14 cellular contexts compared by ENCODE assay signal in the genomic region with DNA sequence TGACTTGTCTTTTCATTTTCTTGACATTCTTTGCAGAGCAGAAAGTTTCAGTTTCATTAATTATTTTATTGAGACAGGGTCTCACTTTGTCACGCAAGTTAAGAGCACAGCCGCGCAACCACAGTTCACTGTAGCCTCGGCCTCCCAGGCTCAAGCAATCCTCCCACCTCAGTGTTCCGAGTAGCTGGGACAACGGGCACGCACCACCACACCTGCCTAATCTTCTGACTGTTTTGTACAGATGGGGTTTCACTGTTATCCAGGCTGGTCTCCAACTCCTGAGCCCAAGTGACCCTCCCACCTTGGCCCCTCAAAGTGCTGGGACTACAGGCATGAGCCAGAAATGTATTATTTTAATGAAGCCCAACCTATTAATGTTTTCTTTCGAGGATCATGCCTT. TPM values are rescaled to one million over a fixed set of nuclear protein-coding genes. Genes with fewer than 3 reads are reported as not detected.
"Had no signal": no experiment of that assay in that cellular context is flagged by ENCODE, and none has a peak within 500 bp of the region (broad histone marks: within the 10 kb centered on the region; RNA-seq: fewer than 3 reads in every experiment).

No MANE protein-coding gene starts in this region.

- ATAC-seq: activated CD8-positive, alpha-beta T cell treated with anti-CD3 and anti-CD28 coated beads, Interleukin-2, amount 10 ng/mL, durations not matched to agents 7 days and 5 days; left lung; stimulated activated naive CD8-positive, alpha-beta T cell treated with anti-CD3 and anti-CD28 coated beads, Interleukin-15, amount 100 ng/mL, for 72 hours had no signal

- H3K27ac Mint-ChIP-seq: activated CD8-positive, alpha-beta T cell treated with anti-CD3 and anti-CD28 coated beads, Interleukin-2, amount 10 ng/mL, durations not matched to agents 7 days and 5 days; activated naive CD4-positive, alpha-beta T cell treated with anti-CD3 and anti-CD28 coated beads for 36 hours; stimulated activated naive CD8-positive, alpha-beta T cell treated with anti-CD3 and anti-CD28 coated beads, Interleukin-15, amount 100 ng/mL, for 72 hours had no signal

- H3K27ac ChIP-seq: SJSA1 had no signal

- H3K9me3 ChIP-seq: left lung, SJSA1, tibial nerve had no signal

- H3K9me3 Mint-ChIP-seq: activated naive CD4-positive, alpha-beta T cell treated with anti-CD3 and anti-CD28 coated beads for 36 hours; stimulated activated naive CD8-positive, alpha-beta T cell treated with anti-CD3 and anti-CD28 coated beads, Interleukin-15, amount 100 ng/mL, for 72 hours had no signal

- DNase-seq: activated CD4-positive, alpha-beta T cell treated with anti-CD3 and anti-CD28 coated beads for 4 hours; activated CD8-positive, alpha-beta T cell treated with anti-CD3 and anti-CD28 coated beads, Interleukin-2, amount 10 ng/mL, durations not matched to agents 7 days and 5 days; activated naive CD4-positive, alpha-beta T cell treated with anti-CD3 and anti-CD28 coated beads for 36 hours; cerebellar nuclear complex; left lung; mesendoderm; retina; stimulated activated CD4-positive, alpha-beta T cell treated with anti-CD3 and anti-CD28 coated beads, Interleukin-4, amount 100 ng/mL, for 4 hours; stimulated activated naive CD8-positive, alpha-beta T cell treated with anti-CD3 and anti-CD28 coated beads, Interleukin-15, amount 100 ng/mL, for 72 hours; SW 1271 had no signal

- H3K4me3 Mint-ChIP-seq: activated CD8-positive, alpha-beta T cell treated with anti-CD3 and anti-CD28 coated beads, Interleukin-2, amount 10 ng/mL, durations not matched to agents 7 days and 5 days; activated naive CD4-positive, alpha-beta T cell treated with anti-CD3 and anti-CD28 coated beads for 36 hours; stimulated activated naive CD8-positive, alpha-beta T cell treated with anti-CD3 and anti-CD28 coated beads, Interleukin-15, amount 100 ng/mL, for 72 hours had no signal

- H3K27me3 ChIP-seq: left lung, SJSA1, tibial nerve had no signal

- H3K27me3 Mint-ChIP-seq: stimulated activated naive CD8-positive, alpha-beta T cell treated with anti-CD3 and anti-CD28 coated beads, Interleukin-15, amount 100 ng/mL, for 72 hours had no signal

- H3K4me3 ChIP-seq: left lung, SJSA1, skin epidermis, tibial nerve had no signal

RNA-seq across cellular contexts. Expression of gene FTCD, which starts 31.9 kb away (rescaled TPM):
- total RNA-seq: activated naive CD4-positive, alpha-beta T cell treated with anti-CD3 and anti-CD28 coated beads for 36 hours; dermis microvascular lymphatic vessel endothelial cell; SJSA1 had no signal
